ENCODE assay signal across 10 cellular contexts in the genomic region with DNA sequence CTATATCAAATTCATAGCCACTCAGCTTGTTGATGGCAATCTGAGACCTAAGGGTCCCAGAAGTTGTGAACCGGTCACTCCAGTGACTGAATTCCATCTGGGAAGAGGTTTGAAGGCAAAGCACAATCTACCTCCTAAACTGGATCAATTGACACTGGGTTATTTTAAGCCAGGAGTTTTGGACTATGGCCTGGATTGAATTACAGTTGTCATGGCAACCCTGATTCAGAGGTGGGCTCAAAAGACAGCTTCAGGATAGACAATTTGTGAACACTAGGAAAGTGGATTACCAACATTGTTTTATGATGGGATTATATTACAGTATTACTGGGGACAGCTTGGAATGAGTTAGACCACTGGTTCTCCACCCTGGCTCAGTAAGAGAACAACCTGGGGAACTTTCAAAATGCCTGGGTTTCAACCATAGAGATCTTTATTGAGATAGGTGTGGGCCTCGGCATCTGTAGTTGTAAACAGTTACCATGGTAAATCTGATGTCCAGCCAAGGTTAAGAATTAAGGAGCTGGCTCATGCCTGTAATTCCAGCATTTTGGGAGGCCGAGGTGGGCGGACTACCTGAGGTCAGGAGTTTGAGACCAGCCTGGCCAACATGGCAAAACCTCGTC. TPM values are rescaled to one million over a fixed set of nuclear protein-coding genes. Genes with fewer than 3 reads are reported as not detected.
A peak's percentile ranks its signal among the peaks of the same experiment; 100 is the strongest.
DNase-seq lines count a peak whose midpoint lies in the region; ATAC-seq, FAIRE-seq and TF ChIP-seq lines count a peak whose summit lies in the region.
"Had no signal": no experiment of that assay in that cellular context is flagged by ENCODE, and none has a peak within 500 bp of the region (broad histone marks: within the 10 kb centered on the region; RNA-seq: fewer than 3 reads in every experiment).

No MANE protein-coding gene starts in this region.

- no peak for TF ChIP-seq CTCF in breast epithelium (IDR thresholded peaks at IDR 0.05)
- TF ChIP-seq CTCF in psoas muscle (IDR thresholded peaks at IDR 0.05) = no peak
- TF ChIP-seq CTCF in GM10248 (IDR thresholded peaks at IDR 0.05; ENCODE audit: control extremely low read depth, extremely low read depth, low read depth, missing control alignments) = no peak

- H3K4me1 ChIP-seq in breast epithelium (peaks cover 0 to 9% of the 10 kb centered on the region in 2 donors), psoas muscle (peaks cover 26% of the 10 kb centered on the region)

- H3K36me3 ChIP-seq in breast epithelium (no peaks in the 10 kb centered on the region), psoas muscle (ENCODE audit: insufficient read depth in 1 of 2, low read depth in 1 of 2) (no peaks in the 10 kb centered on the region)

- H3K27me3 ChIP-seq in breast epithelium (no peaks in the 10 kb centered on the region), psoas muscle (ENCODE audit: insufficient read depth in 3 of 3, low read length in 2 of 3) (no peaks in the 10 kb centered on the region)

- CTCF ChIA-PET in GM10248 (lab: Yijun Ruan, JAX) = interaction anchor here (1.2 to 2.0 kb wide), 3 partner anchors 18 to 44 kb away, joined by 3 to 4 read pairs (median 3); no protein-coding TSS in a partner anchor

- DNase-seq in GM12891 (ENCODE audit: insufficient read length, low spot score) (no peak), NCI-H2196 (lab: John Stamatoyannopoulos, UW; ENCODE audit: unreplicated experiment) (peak; percentile 75), breast epithelium (ENCODE audit: low spot score in 2 of 2) (no peak), psoas muscle (no peak), GM10248 (ENCODE audit: extremely low spot score) (no peak), hypothalamus (lab: John Stamatoyannopoulos, UW) (no peak)
- no peak for DNase-seq in activated CD4-positive, CD25-positive, alpha-beta regulatory T cell treated with anti-CD3 and anti-CD28 coated beads, Interleukin-2, amount 50 U/mL, for 72 hours
- DNase-seq: T1000 had no signal

- POLR2A ChIA-PET in GM10248 (lab: Yijun Ruan, JAX) = no interaction called here

- intact Hi-C loops in breast epithelium (cut with DNase I; ENCODE audit: low total_unique reads) (no loop called here), psoas muscle (cut with DNase I) (no loop called here)

- WGBS in psoas muscle, 3 donors = 26 to 44% (median 27%) methylated on average over 5 of the region's 5 CpGs

- peak; percentile 40 for FAIRE-seq in GM12891 (lab: Jason Lieb, UNC)
- FAIRE-seq: bronchial epithelial cell had no signal

- ATAC-seq in psoas muscle (peak in 1 of 4 donors; percentile 27), GM19397 (IDR thresholded peaks at IDR 0.05; ENCODE audit: unreplicated experiment) (no peak)

- TF ChIP-seq POLR2A in GM12891 (IDR thresholded peaks at IDR 0.05; ENCODE audit: low read depth, low read length) (no peak), breast epithelium (IDR thresholded peaks at IDR 0.05) (no peak)

- H3K9me3 ChIP-seq in breast epithelium (no peaks in the 10 kb centered on the region), psoas muscle (no peaks in the 10 kb centered on the region)

- peak overlapping the region; percentile 89 to 92 for H3K27ac ChIP-seq in breast epithelium
- peak overlapping the region; percentile 31 for H3K27ac ChIP-seq in psoas muscle

- H3K4me3 ChIP-seq in breast epithelium (peak overlapping the region in 1 of 3 donors; percentile 0), psoas muscle (peak overlapping the region; percentile 21)

TF ChIP-seq in GM12891, 5 proteins besides CTCF, POLR2A, EP300 and RAD21:
- TF ChIP-seq SPI1 (IDR thresholded peaks at IDR 0.05; ENCODE audit: low read depth, low read length) = no peak
- TF ChIP-seq TAF1 (IDR thresholded peaks at IDR 0.05; ENCODE audit: low read depth, low read length) = no peak
- no peak for TF ChIP-seq PAX5 (IDR thresholded peaks at IDR 0.05; ENCODE audit: insufficient read depth, low read length, severe bottlenecking)
- no peak for TF ChIP-seq POLR2AphosphoS5 (IDR thresholded peaks at IDR 0.05; ENCODE audit: low read depth, low read length)
- no peak for TF ChIP-seq POU2F2 (IDR thresholded peaks at IDR 0.05; ENCODE audit: low read depth, low read length)
TF ChIP-seq in GM12891: peak in this region for 0.

RNA-seq across cellular contexts. Expression of a gene that starts 58.8 kb away (rescaled TPM):
- 12.1 TPM for polyA plus RNA-seq in GM12891 (2012; ENCODE audit: low read depth, missing spikeins)
- 100 to 1,000 TPM in 1 of 3 donors, 10 to 100 TPM in 2; 52.0 to 180 (median 92.4) TPM for total RNA-seq in breast epithelium
- total RNA-seq in psoas muscle = 1 to 10 TPM; 4.0 to 9.4 (median 5.2) TPM
- 1 to 10 TPM; 2.6 to 5.5 (median 4.0) TPM for polyA plus RNA-seq in psoas muscle

Comparison
In these comparisons a context has a peak if more than half of its experiments do, and no peak if none do; other contexts are left out.
1. RNA of a gene that starts 58.8 kb away (total RNA-seq): 52.0 to 180 TPM in breast epithelium; 4.0 to 9.4 TPM in psoas muscle; every median in the first group is over 4 times any median in the second.